ENCODE assay signal across 17 cellular contexts in genomic region chr15:66573719-66574641, GRCh38. TPM values are rescaled to one million over a fixed set of nuclear protein-coding genes. Genes with fewer than 3 reads are reported as not detected.
DNase-seq lines count a peak whose midpoint lies in the region; ATAC-seq and TF ChIP-seq lines count a peak whose summit lies in the region.
"Had no signal": no experiment of that assay in that cellular context is flagged by ENCODE, and none has a peak within 500 bp of the region (broad histone marks: within the 10 kb centered on the region; RNA-seq: fewer than 3 reads in every experiment).

No MANE protein-coding gene starts in this region.

- H3K27ac ChIP-seq in RWPE2 (ENCODE audit: poor library complexity, severe bottlenecking), result no peak overlapping the region
- peak overlapping the region; percentile 61 for H3K27ac ChIP-seq in osteoblast (ENCODE audit: low read depth, low read length)
- H3K27ac ChIP-seq: body of pancreas, psoas muscle, thyroid gland had no signal

- H3K9me3 ChIP-seq in RWPE2 (ENCODE audit: severe bottlenecking) (no peaks in the 10 kb centered on the region), osteoblast (ENCODE audit: low read depth, low read length) (no peaks in the 10 kb centered on the region)
- H3K9me3 ChIP-seq: body of pancreas, psoas muscle, thyroid gland had no signal

- H2AFZ ChIP-seq in osteoblast (ENCODE audit: low read length), result no peak overlapping the region

- peak; percentile 61 for DNase-seq in CD1c-positive myeloid dendritic cell (ENCODE audit: extremely low spot score)
- peak; percentile 20 for DNase-seq in RWPE2 (ENCODE audit: low spot score)
- peak; percentile 98 for DNase-seq in fibroblast of peridontal ligament (ENCODE audit: extremely low read depth)
- DNase-seq in osteoblast (ENCODE audit: insufficient read length, low spot score, missing footprints), result peak; percentile 81
- no peak for DNase-seq in activated CD4-positive, alpha-beta T cell treated with anti-CD3 and anti-CD28 coated beads for 4 hours
- no peak for DNase-seq in erythroblast (lab: John Stamatoyannopoulos, UW)
- DNase-seq in mesenteric fat pad (ENCODE audit: low spot score), result no peak
- DNase-seq: activated CD8-positive, alpha-beta T cell treated with anti-CD3 and anti-CD28 coated beads, Interleukin-2, amount 10 ng/mL, durations not matched to agents 7 days and 5 days; body of pancreas; CD4-positive, alpha-beta T cell; effector CD8-positive, alpha-beta T cell; islet precursor cell; NCI-H1092; NK-92 treated with Interleukin-12 subunit alpha and Interleukin-12 subunit beta, amount 100 ng/mL, for 24 hours; psoas muscle; thyroid gland had no signal

- H3K27me3 ChIP-seq in RWPE2 (ENCODE audit: insufficient read depth, poor library complexity, severe bottlenecking) (no peaks in the 10 kb centered on the region), osteoblast (ENCODE audit: insufficient read depth, low read length) (no peaks in the 10 kb centered on the region)
- H3K27me3 ChIP-seq: body of pancreas, thyroid gland had no signal

- ATAC-seq in RWPE2 (ENCODE audit: low read depth) (no peak), GM21447 (IDR thresholded peaks at IDR 0.05; ENCODE audit: unreplicated experiment) (no peak)
- ATAC-seq: activated CD8-positive, alpha-beta T cell treated with anti-CD3 and anti-CD28 coated beads, Interleukin-2, amount 10 ng/mL, durations not matched to agents 7 days and 5 days; body of pancreas; psoas muscle had no signal

- H4K20me1 ChIP-seq in osteoblast (ENCODE audit: insufficient read depth, low read length), result no peaks in the 10 kb centered on the region

- no peak for TF ChIP-seq CTCF in RWPE2 (IDR thresholded peaks at IDR 0.05; ENCODE audit: poor library complexity, severe bottlenecking)
- TF ChIP-seq CTCF in osteoblast (IDR thresholded peaks at IDR 0.05; ENCODE audit: extremely low read depth, low read depth, low read length), result no peak

- no peaks in the 10 kb centered on the region for H3K4me1 ChIP-seq in RWPE2 (ENCODE audit: insufficient read depth, poor library complexity, severe bottlenecking)
- H3K4me1 ChIP-seq in osteoblast (ENCODE audit: insufficient read depth, low read length), result peaks cover 31% of the 10 kb centered on the region
- H3K4me1 ChIP-seq: body of pancreas, psoas muscle, thyroid gland had no signal

- no peak for TF ChIP-seq POLR2A in erythroblast (IDR thresholded peaks at IDR 0.05; ENCODE audit: low read length)

- no peaks in the 10 kb centered on the region for H3K36me3 ChIP-seq in RWPE2 (ENCODE audit: low read depth)
- no peaks in the 10 kb centered on the region for H3K36me3 ChIP-seq in osteoblast (ENCODE audit: insufficient read depth, low read length)
- H3K36me3 ChIP-seq: thyroid gland had no signal

- H3K4me2 ChIP-seq in osteoblast (ENCODE audit: insufficient read depth, low read length), result peak overlapping the region; percentile 22

- no peaks in the 10 kb centered on the region for H3K79me2 ChIP-seq in osteoblast (ENCODE audit: insufficient read depth, low read length)

- H3K4me3 ChIP-seq in RWPE2 (ENCODE audit: severe bottlenecking), result no peak overlapping the region
- H3K4me3 ChIP-seq in osteoblast (ENCODE audit: insufficient read depth, low read length), result no peak overlapping the region
- H3K4me3 ChIP-seq: body of pancreas, psoas muscle, thyroid gland had no signal

RNA-seq across cellular contexts. Expression of gene LCTL, which starts 8.2 kb away (rescaled TPM):
- total RNA-seq in osteoblast, result 1.2 and 1.4 TPM in 2 replicates
- total RNA-seq in mesenteric fat pad, result not detected
- total RNA-seq: activated CD8-positive, alpha-beta T cell treated with anti-CD3 and anti-CD28 coated beads, Interleukin-2, amount 10 ng/mL, durations not matched to agents 7 days and 5 days; body of pancreas; CD4-positive, alpha-beta T cell; psoas muscle; thyroid gland had no signal

Comparison
In these comparisons a context has a peak if more than half of its experiments do, and no peak if none do; other contexts are left out.
1. DNase-seq: peak in CD1c-positive myeloid dendritic cell (single experiment), RWPE2 (single experiment), fibroblast of peridontal ligament (single experiment) and osteoblast (single experiment); none in activated CD4-positive, alpha-beta T cell treated with anti-CD3 and anti-CD28 coated beads for 4 hours (0 of 2), erythroblast (0 of 2) and mesenteric fat pad (single experiment).